8 cellular contexts compared by ENCODE assay signal in genomic region chr6:7238900-7239589, GRCh38.
DNase-seq lines count a peak whose midpoint lies in the region; FAIRE-seq and TF ChIP-seq lines count a peak whose summit lies in the region.

No MANE protein-coding gene starts in this region.

- peak; percentile 83 for DNase-seq in CD14-positive monocyte (ENCODE audit: low spot score)
- DNase-seq in GM20000 (ENCODE audit: low spot score): peak; percentile 79
- peak; percentile 71 for DNase-seq in LNCaP clone FGC (ENCODE audit: low read depth)
- peak; percentile 56 for DNase-seq in RCC 7860 (ENCODE audit: low spot score)
- DNase-seq in activated T-cell treated with anti-CD3 and anti-CD28 coated beads, Interleukin-2, amount 50 U/mL, for 48 hours: peak; percentile 87 to 90
- DNase-seq in fibroblast of the conjunctiva (ENCODE audit: low read depth): peak; percentile 43
- DNase-seq in osteoblast (ENCODE audit: insufficient read length, low spot score, missing footprints): no peak
- peak; percentile 93 for DNase-seq in transverse colon

- H3K27me3 ChIP-seq in osteoblast (ENCODE audit: insufficient read depth, low read length) (no peaks in the 10 kb centered on the region), transverse colon (no peaks in the 10 kb centered on the region)

- peaks cover 21% of the 10 kb centered on the region for H3K4me1 ChIP-seq in osteoblast (ENCODE audit: insufficient read depth, low read length)
- peaks cover 19 to 57% (median 45%) of the 10 kb centered on the region in 4 donors for H3K4me1 ChIP-seq in transverse colon

- H3K9me3 Mint-ChIP-seq in CD14-positive monocyte: no peaks in the 10 kb centered on the region

- H3K4me2 ChIP-seq in osteoblast (ENCODE audit: insufficient read depth, low read length): no peak overlapping the region

- no peak overlapping the region for H3K4me3 Mint-ChIP-seq in CD14-positive monocyte

- TF ChIP-seq CTCF in CD14-positive monocyte (IDR thresholded peaks at IDR 0.05) (peak; percentile 71), GM20000 (IDR thresholded peaks at IDR 0.05; ENCODE audit: extremely low read depth, missing control alignments) (peak; percentile 51), LNCaP clone FGC (IDR thresholded peaks at IDR 0.05; ENCODE audit: control insufficient read depth, extremely low read depth, insufficient read depth) (peak; percentile 71), osteoblast (IDR thresholded peaks at IDR 0.05; ENCODE audit: extremely low read depth, low read depth, low read length) (peak; percentile 63), transverse colon (IDR thresholded peaks at IDR 0.05) (peak; percentile 55 to 87 (median 66))

- FAIRE-seq in RCC 7860 (lab: Jason Lieb, UNC): no peak

- H3K36me3 ChIP-seq in osteoblast (ENCODE audit: insufficient read depth, low read length) (peaks cover 36% of the 10 kb centered on the region), transverse colon (peaks cover 0 to 2% (median 0%) of the 10 kb centered on the region in 4 donors)

- H3K4me3 ChIP-seq in LNCaP clone FGC (ENCODE audit: low read depth, low read length) (no peak overlapping the region), osteoblast (ENCODE audit: insufficient read depth, low read length) (no peak overlapping the region), transverse colon (no peak overlapping the region)

- H3K9me3 ChIP-seq in osteoblast (ENCODE audit: low read depth, low read length) (no peaks in the 10 kb centered on the region), transverse colon (no peaks in the 10 kb centered on the region)

- 34 to 76% methylated on average over 2 to 9 of the region's 10 CpGs for WGBS in transverse colon (ENCODE audit: low coverage in 1 of 2), 2 donors

- no peak overlapping the region for H2AFZ ChIP-seq in osteoblast (ENCODE audit: low read length)

- peaks cover 36% of the 10 kb centered on the region for H3K4me1 Mint-ChIP-seq in CD14-positive monocyte

- H3K79me2 ChIP-seq in osteoblast (ENCODE audit: insufficient read depth, low read length): peaks cover 62% of the 10 kb centered on the region

- H3K27ac Mint-ChIP-seq in CD14-positive monocyte: peak overlapping the region in 4 of 7 donors; percentile 42 to 84 (median 53)

- H3K27ac ChIP-seq in osteoblast (ENCODE audit: low read depth, low read length): no peak overlapping the region
- peak overlapping the region; percentile 35 to 55 (median 40) for H3K27ac ChIP-seq in transverse colon

- peaks cover 0 to 3% (median 1%) of the 10 kb centered on the region in 3 donors for H3K27me3 Mint-ChIP-seq in CD14-positive monocyte (ENCODE audit: low read depth in 3 of 3)

- in situ Hi-C loops in transverse colon (cut with MboI; ENCODE audit: low pct_ligation_motif_present in 1 of 4, low pct_unique_long_range_greater_than_20kb in 1 of 4, low sequenced_read_pairs in 3 of 4): loop anchor here in 3 of 4 donors (25.0 kb wide), 4 partner anchors 127 to 552 kb away; partner anchors contain the start of gene RREB1 (in 1 of the 3)

- no peak for TF ChIP-seq EP300 in transverse colon (IDR thresholded peaks at IDR 0.05; ENCODE audit: low read depth)

- TF ChIP-seq POLR2A in transverse colon (IDR thresholded peaks at IDR 0.05): no peak

- peaks cover 23% of the 10 kb centered on the region for H4K20me1 ChIP-seq in osteoblast (ENCODE audit: insufficient read depth, low read length)

- H3K36me3 Mint-ChIP-seq in CD14-positive monocyte: peaks cover 59 to 61% of the 10 kb centered on the region in 2 donors

- intact Hi-C loops in CD14-positive monocyte (cut with micrococcal nuclease) (no loop called here), transverse colon (cut with DNase I; ENCODE audit: low total_unique reads) (no loop called here)
